In the genomic region with DNA sequence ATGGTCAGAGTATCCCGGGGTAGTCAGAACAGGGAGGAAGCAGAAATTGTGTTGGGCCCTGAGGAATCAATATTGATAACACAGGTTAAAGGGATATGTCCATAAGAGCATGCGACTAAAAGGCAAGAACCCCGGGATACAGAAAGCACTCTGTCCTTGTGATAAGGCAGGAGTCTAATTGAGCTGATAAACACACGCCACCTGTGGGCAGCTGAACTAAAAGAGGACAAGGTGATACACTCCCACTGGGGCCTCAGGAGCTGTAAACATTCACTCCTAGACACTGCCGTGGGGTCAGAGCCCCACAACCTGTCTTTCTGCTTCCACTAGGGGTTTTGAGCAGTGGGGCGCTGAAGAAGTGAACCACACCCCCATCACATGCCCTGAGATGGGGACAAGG, we compare ENCODE assay signal across 34 cellular contexts.
DNase-seq lines count a peak whose midpoint lies in the region; ATAC-seq, FAIRE-seq and TF ChIP-seq lines count a peak whose summit lies in the region.
"Had no signal": no experiment of that assay in that cellular context is flagged by ENCODE, and none has a peak within 500 bp of the region (broad histone marks: within the 10 kb centered on the region; RNA-seq: fewer than 3 reads in every experiment).

No MANE protein-coding gene starts in this region.

- FAIRE-seq in bronchial epithelial cell (lab: Jason Lieb, UNC) = no peak

- no peaks in the 10 kb centered on the region for H3F3A ChIP-seq in GM23338 (replicated peaks; ENCODE audit: low read depth)

- peaks cover 13% of the 10 kb centered on the region for H3K4me1 ChIP-seq in GM23338 (ENCODE audit: insufficient read depth)
- peaks cover 16% of the 10 kb centered on the region for H3K4me1 ChIP-seq in psoas muscle
- H3K4me1 ChIP-seq: Caco-2, colonic mucosa, SJSA1, tibial artery had no signal

- CTCF ChIA-PET in activated CD8-positive, alpha-beta T cell treated with anti-CD3 and anti-CD28 coated beads for 36 hours (lab: Charles Lee) = no interaction called here

- H3K27me3 ChIP-seq in GM23338 (ENCODE audit: insufficient read depth) = no peaks in the 10 kb centered on the region
- no peaks in the 10 kb centered on the region for H3K27me3 ChIP-seq in bronchial epithelial cell (ENCODE audit: control insufficient read depth, insufficient read depth, low read length)
- no peaks in the 10 kb centered on the region for H3K27me3 ChIP-seq in psoas muscle (ENCODE audit: insufficient read depth in 3 of 3, low read length in 2 of 3)
- H3K27me3 ChIP-seq: cardiac muscle cell, colonic mucosa, neutrophil, SJSA1, tibial artery had no signal

- no peak overlapping the region for H2AFZ ChIP-seq in GM23338

- H3K4me3 ChIP-seq in GM23338 (no peak overlapping the region), bronchial epithelial cell (ENCODE audit: low read depth, low read length) (no peak overlapping the region), psoas muscle (no peak overlapping the region)
- H3K4me3 ChIP-seq: cardiac muscle cell, colonic mucosa, SJSA1, tibial artery had no signal

- H3K27ac Mint-ChIP-seq in GM23338 = no peak overlapping the region
- peak overlapping the region; percentile 5 for H3K27ac Mint-ChIP-seq in mesothelial cell of epicardium
- no peak overlapping the region for H3K27ac Mint-ChIP-seq in activated CD8-positive, alpha-beta T cell treated with anti-CD3 and anti-CD28 coated beads for 36 hours
- H3K27ac Mint-ChIP-seq: activated B cell treated with CpG ODN at 0.5 μM for 24 hours; activated CD4-positive, alpha-beta T cell treated with anti-CD3 and anti-CD28 coated beads, Interleukin-2, amount 10 ng/mL, durations not matched to agents 7 days and 5 days; activated naive CD8-positive, alpha-beta T cell treated with anti-CD3 and anti-CD28 coated beads, Interleukin-2, amount 10 ng/mL, durations not matched to agents 7 days and 5 days; IgD-negative memory B cell; immature natural killer cell had no signal

- no peaks in the 10 kb centered on the region for H3K79me2 ChIP-seq in GM23338 (replicated peaks; ENCODE audit: insufficient read depth)

- H3K27me3 Mint-ChIP-seq in GM23338 (ENCODE audit: insufficient read depth, low read depth, poor library complexity) = no peaks in the 10 kb centered on the region
- H3K27me3 Mint-ChIP-seq in mesothelial cell of epicardium (ENCODE audit: low read depth) = no peaks in the 10 kb centered on the region
- no peaks in the 10 kb centered on the region for H3K27me3 Mint-ChIP-seq in activated CD8-positive, alpha-beta T cell treated with anti-CD3 and anti-CD28 coated beads for 36 hours
- H3K27me3 Mint-ChIP-seq: activated B cell treated with CpG ODN at 0.5 μM for 24 hours; activated CD4-positive, alpha-beta T cell treated with anti-CD3 and anti-CD28 coated beads, Interleukin-2, amount 10 ng/mL, durations not matched to agents 7 days and 5 days; activated naive CD8-positive, alpha-beta T cell treated with anti-CD3 and anti-CD28 coated beads, Interleukin-2, amount 10 ng/mL, durations not matched to agents 7 days and 5 days; IgD-negative memory B cell had no signal

- H4K20me1 ChIP-seq in GM23338 (replicated peaks; ENCODE audit: insufficient read depth) = no peaks in the 10 kb centered on the region

- H3K27ac ChIP-seq in GM23338 (ENCODE audit: low read depth) = no peak overlapping the region
- H3K27ac ChIP-seq in psoas muscle = no peak overlapping the region
- H3K27ac ChIP-seq: cardiac muscle cell, colonic mucosa, epithelial cell of prostate, neutrophil, SJSA1, tibial artery had no signal

- H3K36me3 ChIP-seq in GM23338 (ENCODE audit: insufficient read depth) = no peaks in the 10 kb centered on the region
- no peaks in the 10 kb centered on the region for H3K36me3 ChIP-seq in bronchial epithelial cell (ENCODE audit: control insufficient read depth, insufficient read depth, low read length)
- H3K36me3 ChIP-seq in psoas muscle (ENCODE audit: insufficient read depth in 1 of 2, low read depth in 1 of 2) = no peaks in the 10 kb centered on the region
- H3K36me3 ChIP-seq: cardiac muscle cell, colonic mucosa, neutrophil, SJSA1, tibial artery had no signal

- no peak overlapping the region for H3K4me3 Mint-ChIP-seq in GM23338
- H3K4me3 Mint-ChIP-seq in mesothelial cell of epicardium = no peak overlapping the region
- H3K4me3 Mint-ChIP-seq in activated CD8-positive, alpha-beta T cell treated with anti-CD3 and anti-CD28 coated beads for 36 hours = no peak overlapping the region
- H3K4me3 Mint-ChIP-seq: activated B cell treated with CpG ODN at 0.5 μM for 24 hours; activated CD4-positive, alpha-beta T cell treated with anti-CD3 and anti-CD28 coated beads, Interleukin-2, amount 10 ng/mL, durations not matched to agents 7 days and 5 days; activated naive CD8-positive, alpha-beta T cell treated with anti-CD3 and anti-CD28 coated beads, Interleukin-2, amount 10 ng/mL, durations not matched to agents 7 days and 5 days; activated T-cell treated with anti-CD3 and anti-CD28 coated beads, Interleukin-2, amount 50 U/mL, for 4 hours; IgD-negative memory B cell; immature natural killer cell had no signal

- WGBS in psoas muscle, 3 donors = 82 to 85% (median 82%) methylated on average over 6 of the region's 6 CpGs

- no peaks in the 10 kb centered on the region for H3K9me2 ChIP-seq in GM23338 (ENCODE audit: insufficient read depth)

- H3K4me1 Mint-ChIP-seq in GM23338 (peaks cover 14% of the 10 kb centered on the region), mesothelial cell of epicardium (peaks cover 25% of the 10 kb centered on the region)
- H3K4me1 Mint-ChIP-seq in activated CD8-positive, alpha-beta T cell treated with anti-CD3 and anti-CD28 coated beads for 36 hours (ENCODE audit: low read depth) = no peaks in the 10 kb centered on the region
- H3K4me1 Mint-ChIP-seq: activated B cell treated with CpG ODN at 0.5 μM for 24 hours; activated CD4-positive, alpha-beta T cell treated with anti-CD3 and anti-CD28 coated beads, Interleukin-2, amount 10 ng/mL, durations not matched to agents 7 days and 5 days; activated naive CD8-positive, alpha-beta T cell treated with anti-CD3 and anti-CD28 coated beads, Interleukin-2, amount 10 ng/mL, durations not matched to agents 7 days and 5 days; IgD-negative memory B cell; immature natural killer cell had no signal

- no peaks in the 10 kb centered on the region for H3K9me3 ChIP-seq in psoas muscle
- H3K9me3 ChIP-seq: Caco-2, colonic mucosa, neutrophil, SJSA1, tibial artery had no signal

- H3K9me3 Mint-ChIP-seq in GM23338 = no peaks in the 10 kb centered on the region
- H3K9me3 Mint-ChIP-seq in mesothelial cell of epicardium = peaks cover 6% of the 10 kb centered on the region
- no peaks in the 10 kb centered on the region for H3K9me3 Mint-ChIP-seq in activated CD8-positive, alpha-beta T cell treated with anti-CD3 and anti-CD28 coated beads for 36 hours
- H3K9me3 Mint-ChIP-seq: activated B cell treated with CpG ODN at 0.5 μM for 24 hours; activated CD4-positive, alpha-beta T cell treated with anti-CD3 and anti-CD28 coated beads, Interleukin-2, amount 10 ng/mL, durations not matched to agents 7 days and 5 days; activated naive CD8-positive, alpha-beta T cell treated with anti-CD3 and anti-CD28 coated beads, Interleukin-2, amount 10 ng/mL, durations not matched to agents 7 days and 5 days; activated T-cell treated with anti-CD3 and anti-CD28 coated beads, Interleukin-2, amount 50 U/mL, for 4 hours; IgD-negative memory B cell had no signal

- H3K36me3 Mint-ChIP-seq in GM23338 (ENCODE audit: low read depth) (no peaks in the 10 kb centered on the region), mesothelial cell of epicardium (peaks cover 5% of the 10 kb centered on the region)
- no peaks in the 10 kb centered on the region for H3K36me3 Mint-ChIP-seq in activated CD8-positive, alpha-beta T cell treated with anti-CD3 and anti-CD28 coated beads for 36 hours (ENCODE audit: low read depth)
- H3K36me3 Mint-ChIP-seq: activated naive CD8-positive, alpha-beta T cell treated with anti-CD3 and anti-CD28 coated beads, Interleukin-2, amount 10 ng/mL, durations not matched to agents 7 days and 5 days; IgD-negative memory B cell had no signal

- POLR2A ChIA-PET in activated CD8-positive, alpha-beta T cell treated with anti-CD3 and anti-CD28 coated beads for 36 hours (lab: Charles Lee) = no interaction called here

- ATAC-seq in GM23338 = peak; percentile 36; the same call in 1 of the 3 replicates
- no peak for ATAC-seq in activated CD8-positive, alpha-beta T cell treated with anti-CD3 and anti-CD28 coated beads for 36 hours
- ATAC-seq in psoas muscle = no peak
- ATAC-seq: activated T-cell treated with anti-CD3 and anti-CD28 coated beads, Interleukin-2, amount 50 U/mL, for 4 hours; sciatic nerve had no signal

- H3K4me2 ChIP-seq in GM23338 = no peak overlapping the region

- DNase-seq in GM23338 (ENCODE audit: low spot score) = peak; percentile 16
- DNase-seq in M059J (ENCODE audit: low read depth) = peak; percentile 15
- DNase-seq in bronchial epithelial cell (ENCODE audit: low read depth) = no peak
- DNase-seq in mesothelial cell of epicardium (ENCODE audit: low spot score in 2 of 2, unreplicated experiment in 2 of 2) = no peak
- DNase-seq in activated CD8-positive, alpha-beta T cell treated with anti-CD3 and anti-CD28 coated beads for 36 hours = no peak
- DNase-seq in psoas muscle = no peak
- DNase-seq in NCI-H2081 treated with DMSO at 0.1 percent for 48 hours (lab: John Stamatoyannopoulos, UW) = no peak
- DNase-seq: activated B cell treated with CpG ODN at 0.5 μM for 24 hours; activated CD4-positive, alpha-beta T cell treated with anti-CD3 and anti-CD28 coated beads, Interleukin-2, amount 10 ng/mL, durations not matched to agents 7 days and 5 days; activated gamma-delta T cell; activated naive CD8-positive, alpha-beta T cell treated with anti-CD3 and anti-CD28 coated beads, Interleukin-2, amount 10 ng/mL, durations not matched to agents 7 days and 5 days; activated T-cell treated with anti-CD3 and anti-CD28 coated beads, Interleukin-2, amount 50 U/mL, for 4 hours; aorta; C1 segment of cervical spinal cord; Caco-2; colonic mucosa; DMS79 treated with DMSO at 0.1 percent for 48 hours; effector CD8-positive, alpha-beta T cell; GDM1; hippocampal formation; immature natural killer cell; NCI-H1092 treated with DMSO at 0.1 percent for 48 hours; NCI-H1930; NCI-H524 treated with DMSO at 0.1 percent for 48 hours; RPMI8226; stimulated activated CD4-positive, alpha-beta T cell treated with anti-CD3 and anti-CD28 coated beads, Interleukin-4, amount 100 ng/mL, for 4 hours; T1000; tibial artery had no signal

- TF ChIP-seq CTCF in GM23338 (conservative IDR thresholded peaks at IDR 0.05; ENCODE audit: low read depth in 2 of 2) = peak in 1 of 2 experiments; percentile 47; a peak in 2 of 4 replicates
- peak; percentile 17 for TF ChIP-seq CTCF in bronchial epithelial cell (IDR thresholded peaks at IDR 0.05; ENCODE audit: insufficient read depth, low read length, severe bottlenecking)
- no peak for TF ChIP-seq CTCF in mesothelial cell of epicardium (IDR thresholded peaks at IDR 0.05; ENCODE audit: unreplicated experiment)
- no peak for TF ChIP-seq CTCF in activated CD8-positive, alpha-beta T cell treated with anti-CD3 and anti-CD28 coated beads for 36 hours (IDR thresholded peaks at IDR 0.05)
- TF ChIP-seq CTCF in psoas muscle (IDR thresholded peaks at IDR 0.05) = no peak

- intact Hi-C loops in activated CD8-positive, alpha-beta T cell treated with anti-CD3 and anti-CD28 coated beads for 36 hours (cut with micrococcal nuclease) = loop anchor here (10.0 kb wide), 1 partner anchor 1001 kb away; no protein-coding TSS in a partner anchor
- intact Hi-C loops in psoas muscle (cut with DNase I) = loop anchor here (2.0 to 10.0 kb wide), 3 partner anchors 671 to 981 kb away; no protein-coding TSS in a partner anchor

Comparison
In these comparisons a context has a peak if more than half of its experiments do, and no peak if none do; other contexts are left out.
1. DNase-seq: peak in GM23338 (single experiment) and M059J (single experiment); none in bronchial epithelial cell (single experiment), mesothelial cell of epicardium (0 of 2), activated CD8-positive, alpha-beta T cell treated with anti-CD3 and anti-CD28 coated beads for 36 hours (single experiment), psoas muscle (0 of 2) and NCI-H2081 treated with DMSO at 0.1 percent for 48 hours (single experiment).